Comparison of ENCODE assay signal across 15 cellular contexts in genomic region chr11:87258171-87258833, GRCh38.
"Had no signal": no experiment of that assay in that cellular context is flagged by ENCODE, and none has a peak within 500 bp of the region (broad histone marks: within the 10 kb centered on the region; RNA-seq: fewer than 3 reads in every experiment).

No MANE protein-coding gene starts in this region.

- H3K27ac ChIP-seq: ascending aorta had no signal

- H3K4me3 ChIP-seq: ascending aorta, mucosa of descending colon had no signal

- H3K27me3 Mint-ChIP-seq: activated B cell treated with CpG ODN at 0.5 μM for 24 hours; dendritic cell treated with granulocyte-macrophage colony-stimulating factor and Interleukin-4, amounts not matched to agents 40 ng/mL and 50 ng/mL, for 4 days; naive thymus-derived CD4-positive, alpha-beta T cell; T-helper 17 cell had no signal

- H3K27me3 ChIP-seq: ascending aorta had no signal

- H3K36me3 ChIP-seq: ascending aorta had no signal

- H3K4me3 Mint-ChIP-seq: activated B cell treated with CpG ODN at 0.5 μM for 24 hours; dendritic cell treated with granulocyte-macrophage colony-stimulating factor and Interleukin-4, amounts not matched to agents 40 ng/mL and 50 ng/mL, for 4 days; naive thymus-derived CD4-positive, alpha-beta T cell; T-helper 17 cell had no signal

- H3K9me3 Mint-ChIP-seq: activated B cell treated with CpG ODN at 0.5 μM for 24 hours; dendritic cell treated with granulocyte-macrophage colony-stimulating factor and Interleukin-4, amounts not matched to agents 40 ng/mL and 50 ng/mL, for 4 days; naive thymus-derived CD4-positive, alpha-beta T cell had no signal

- ATAC-seq: left lobe of liver; mucosa of descending colon; naive thymus-derived CD4-positive, alpha-beta T cell; T-helper 17 cell had no signal

- H3K27ac Mint-ChIP-seq: activated B cell treated with CpG ODN at 0.5 μM for 24 hours; dendritic cell treated with granulocyte-macrophage colony-stimulating factor and Interleukin-4, amounts not matched to agents 40 ng/mL and 50 ng/mL, for 4 days; naive thymus-derived CD4-positive, alpha-beta T cell; T-helper 17 cell had no signal

- DNase-seq: activated B cell treated with CpG ODN at 0.5 μM for 24 hours; activated CD4-positive, alpha-beta T cell treated with anti-CD3 and anti-CD28 coated beads for 48 hours; activated naive CD4-positive, alpha-beta T cell treated with Interleukin-2 at 50 U/mL for 16 hours; mammary epithelial cell; mucosa of descending colon; naive thymus-derived CD4-positive, alpha-beta T cell; nucleus accumbens; retina; stimulated activated CD4-positive, alpha-beta T cell treated with anti-CD3 and anti-CD28 coated beads, Interleukin-2, amount 100 ng/mL, for 48 hours; stimulated activated naive CD4-positive, alpha-beta T cell; T-helper 17 cell; trophoblast cell had no signal
